ENCODE assay signal across 16 cellular contexts in genomic region chr5:6475626-6476312, GRCh38. TPM values are rescaled to one million over a fixed set of nuclear protein-coding genes. Genes with fewer than 3 reads are reported as not detected.
DNase-seq lines count a peak whose midpoint lies in the region; ATAC-seq and TF ChIP-seq lines count a peak whose summit lies in the region.
"Had no signal": no experiment of that assay in that cellular context is flagged by ENCODE, and none has a peak within 500 bp of the region (broad histone marks: within the 10 kb centered on the region; RNA-seq: fewer than 3 reads in every experiment).

No MANE protein-coding gene starts in this region.

- H3K4me1 Mint-ChIP-seq in H9 = peaks cover 6 to 20% of the 10 kb centered on the region in 2 experiments
- H3K4me1 Mint-ChIP-seq: activated CD4-positive, alpha-beta memory T cell treated with anti-CD3 and anti-CD28 coated beads, Interleukin-2, amount 10 ng/mL, durations not matched to agents 7 days and 5 days; activated T-helper 17 cell treated with anti-CD3 and anti-CD28 coated beads, Interleukin-2, amount 50 U/mL, for 72 hours; stimulated activated naive B cell treated with anti-CD40 and anti-IgM and Interleukin-4, amounts not matched to agents 10 μg/mL and 1 μg/mL and 100 μg/mL, for 72 hours had no signal

- no peak overlapping the region for H3K23ac ChIP-seq in H9 (ENCODE audit: insufficient read length, low read depth, low read length)

- no peak overlapping the region for H2BK20ac ChIP-seq in H9 (ENCODE audit: low read depth, low read length, poor library complexity, severe bottlenecking)

- H2AFZ ChIP-seq in H9 (ENCODE audit: low read length) = no peak overlapping the region

- no peaks in the 10 kb centered on the region for H4K20me1 ChIP-seq in H9 (ENCODE audit: control insufficient read depth, insufficient read depth, insufficient read length)

- no peak overlapping the region for H3K4me3 Mint-ChIP-seq in H9
- H3K4me3 Mint-ChIP-seq: activated CD4-positive, alpha-beta memory T cell treated with anti-CD3 and anti-CD28 coated beads, Interleukin-2, amount 10 ng/mL, durations not matched to agents 7 days and 5 days; activated T-helper 17 cell treated with anti-CD3 and anti-CD28 coated beads, Interleukin-2, amount 50 U/mL, for 72 hours; stimulated activated naive B cell treated with anti-CD40 and anti-IgM and Interleukin-4, amounts not matched to agents 10 μg/mL and 1 μg/mL and 100 μg/mL, for 72 hours had no signal

- H3K4me1 ChIP-seq in BE2C (peaks cover 6% of the 10 kb centered on the region; the same call in 1 of the 2 replicates), H9 (ENCODE audit: insufficient read depth, low read length) (peaks cover 2% of the 10 kb centered on the region; the same call in 1 of the 2 replicates)

- H3K36me3 ChIP-seq in BE2C = no peaks in the 10 kb centered on the region
- H3K36me3 ChIP-seq: ovary had no signal

- no peak overlapping the region; a peak in 1 of 7 replicates for H3K27ac Mint-ChIP-seq in H9
- H3K27ac Mint-ChIP-seq: activated CD4-positive, alpha-beta memory T cell treated with anti-CD3 and anti-CD28 coated beads, Interleukin-2, amount 10 ng/mL, durations not matched to agents 7 days and 5 days; activated T-helper 17 cell treated with anti-CD3 and anti-CD28 coated beads, Interleukin-2, amount 50 U/mL, for 72 hours; stimulated activated naive B cell treated with anti-CD40 and anti-IgM and Interleukin-4, amounts not matched to agents 10 μg/mL and 1 μg/mL and 100 μg/mL, for 72 hours had no signal

- H3K9me3 ChIP-seq in BE2C (no peaks in the 10 kb centered on the region; the same call in 1 of the 2 replicates), H9 (ENCODE audit: control insufficient read depth, low read depth, low read length) (no peaks in the 10 kb centered on the region)
- H3K9me3 ChIP-seq: mucosa of descending colon, ovary had no signal

- DNase-seq in BE2C = peak; percentile 76
- peak; percentile 95 for DNase-seq in H9
- DNase-seq in NCI-H69 (lab: John Stamatoyannopoulos, UW) = peak; percentile 58
- DNase-seq in iPS DF 19.7 (ENCODE audit: low read depth, low spot score) = peak; percentile 23
- no peak for DNase-seq in hippocampal formation (lab: John Stamatoyannopoulos, UW)
- DNase-seq in activated naive CD4-positive, alpha-beta T cell treated with anti-CD3 and anti-CD28 coated beads, Interleukin-2, amount 50 U/mL, for 16 hours = no peak
- DNase-seq: activated CD4-positive, alpha-beta memory T cell treated with anti-CD3 and anti-CD28 coated beads, Interleukin-2, amount 10 ng/mL, durations not matched to agents 7 days and 5 days; AML-193; small intestine; stimulated activated naive B cell treated with anti-CD40 and anti-IgM and Interleukin-4, amounts not matched to agents 10 μg/mL and 1 μg/mL and 100 μg/mL, for 72 hours; T1000 had no signal

- H2AK5ac ChIP-seq in H9 (ENCODE audit: insufficient read length, low read length) = no peak overlapping the region

- H3K36me3 Mint-ChIP-seq in H9 (ENCODE audit: insufficient read depth in 1 of 3, low read depth in 3 of 3) = peaks cover 0 to 7% (median 2%) of the 10 kb centered on the region in 3 experiments; a peak in 1 of 7 replicates
- H3K36me3 Mint-ChIP-seq: stimulated activated naive B cell treated with anti-CD40 and anti-IgM and Interleukin-4, amounts not matched to agents 10 μg/mL and 1 μg/mL and 100 μg/mL, for 72 hours had no signal

- no peak overlapping the region for H3K4me3 ChIP-seq in BE2C (ENCODE audit: low read depth, low read length)
- H3K4me3 ChIP-seq: mucosa of descending colon, ovary had no signal

- H3K27ac ChIP-seq in H9 (ENCODE audit: insufficient read length, low read depth, low read length) = no peak overlapping the region
- H3K27ac ChIP-seq: ovary had no signal

- ATAC-seq in HG03095 (IDR thresholded peaks at IDR 0.05; ENCODE audit: unreplicated experiment) = no peak
- no peak for ATAC-seq in GM18498 (IDR thresholded peaks at IDR 0.05; ENCODE audit: unreplicated experiment)
- ATAC-seq: activated T-helper 17 cell treated with anti-CD3 and anti-CD28 coated beads, Interleukin-2, amount 50 U/mL, for 72 hours; mucosa of descending colon; stimulated activated naive B cell treated with anti-CD40 and anti-IgM and Interleukin-4, amounts not matched to agents 10 μg/mL and 1 μg/mL and 100 μg/mL, for 72 hours had no signal

- H2BK120ac ChIP-seq in H9 (ENCODE audit: low read depth, low read length, poor library complexity, severe bottlenecking) = no peak overlapping the region

- H4K8ac ChIP-seq in H9 (replicated peaks; ENCODE audit: insufficient read length, low read depth, low read length) = no peak overlapping the region

- no peak overlapping the region for H2BK5ac ChIP-seq in H9 (ENCODE audit: insufficient read length, low read length)

- TF ChIP-seq CTCF in BE2C (IDR thresholded peaks at IDR 0.05; ENCODE audit: low read depth, low read length) (no peak), H9 (conservative IDR thresholded peaks at IDR 0.05) (no peak)

- no peak overlapping the region for H4K91ac ChIP-seq in H9 (ENCODE audit: insufficient read length, low read depth, low read length)

- no peaks in the 10 kb centered on the region for H3K79me1 ChIP-seq in H9 (ENCODE audit: insufficient read depth, low read depth, low read length, poor library complexity, severe bottlenecking)

- H3K4ac ChIP-seq in H9 (ENCODE audit: low read depth, low read length) = no peak overlapping the region

- H4K5ac ChIP-seq in H9 (ENCODE audit: insufficient read length, low read depth, low read length) = no peak overlapping the region

- H3K9me3 Mint-ChIP-seq in H9 = no peaks in the 10 kb centered on the region; a peak in 2 of 5 replicates
- H3K9me3 Mint-ChIP-seq: activated CD4-positive, alpha-beta memory T cell treated with anti-CD3 and anti-CD28 coated beads, Interleukin-2, amount 10 ng/mL, durations not matched to agents 7 days and 5 days; activated T-helper 17 cell treated with anti-CD3 and anti-CD28 coated beads, Interleukin-2, amount 50 U/mL, for 72 hours had no signal

- H2BK15ac ChIP-seq in H9 (ENCODE audit: low read depth, low read length) = no peak overlapping the region

- no peak overlapping the region for H2BK12ac ChIP-seq in H9 (ENCODE audit: insufficient read length, low read depth, low read length)

- no peaks in the 10 kb centered on the region for H3K23me2 ChIP-seq in H9 (ENCODE audit: insufficient read length, low read depth, low read length, poor library complexity, severe bottlenecking)

- no peak overlapping the region for H3K4me2 ChIP-seq in H9 (ENCODE audit: insufficient read depth, insufficient read length, low read length)

- H3K9ac ChIP-seq in H9 (ENCODE audit: extremely low read depth, insufficient read length, low read length) = no peak overlapping the region

- H3K79me2 ChIP-seq in H9 (ENCODE audit: insufficient read depth, low read length) = no peaks in the 10 kb centered on the region

- H3K56ac ChIP-seq in H9 (ENCODE audit: insufficient read length, low read depth, low read length) = no peak overlapping the region

- WGBS in H9 (ENCODE audit: extremely low coverage, insufficient read length, low lambda C conversion rate) = no CpG with 5 or more reads among the region's 9 CpGs

- H3K18ac ChIP-seq in H9 (ENCODE audit: insufficient read length, low read depth, low read length) = no peak overlapping the region

- no peak overlapping the region for H3T11ph ChIP-seq in H9 (ENCODE audit: low read length)

- H3K27me3 Mint-ChIP-seq in H9 (ENCODE audit: low read depth) = peaks cover 13% of the 10 kb centered on the region

- H3K14ac ChIP-seq in H9 (ENCODE audit: insufficient read depth, low read length) = no peak overlapping the region

- no peaks in the 10 kb centered on the region for H3K27me3 ChIP-seq in BE2C
- no peaks in the 10 kb centered on the region for H3K27me3 ChIP-seq in H9 (ENCODE audit: insufficient read depth, low read length)
- H3K27me3 ChIP-seq: ovary had no signal

RNA-seq across cellular contexts. Expression of gene UBE2QL1, which starts 27.1 kb away (rescaled TPM):
- polyA plus RNA-seq in BE2C (2012; ENCODE audit: insufficient read depth, insufficient read length, low read depth) = 7.1 TPM
- total RNA-seq in H9 (2021) = 0.11 and 0.15 TPM in 2 replicates
- total RNA-seq: activated T-helper 17 cell treated with anti-CD3 and anti-CD28 coated beads, Interleukin-2, amount 50 U/mL, for 72 hours had no signal

Comparison
In these comparisons a context has a peak if more than half of its experiments do, and no peak if none do; other contexts are left out.
1. DNase-seq: peak in BE2C (single experiment), H9 (single experiment), NCI-H69 (single experiment) and iPS DF 19.7 (single experiment); none in hippocampal formation (0 of 2) and activated naive CD4-positive, alpha-beta T cell treated with anti-CD3 and anti-CD28 coated beads, Interleukin-2, amount 50 U/mL, for 16 hours (single experiment).